ENCODE assay signal across 23 cellular contexts in the genomic region with DNA sequence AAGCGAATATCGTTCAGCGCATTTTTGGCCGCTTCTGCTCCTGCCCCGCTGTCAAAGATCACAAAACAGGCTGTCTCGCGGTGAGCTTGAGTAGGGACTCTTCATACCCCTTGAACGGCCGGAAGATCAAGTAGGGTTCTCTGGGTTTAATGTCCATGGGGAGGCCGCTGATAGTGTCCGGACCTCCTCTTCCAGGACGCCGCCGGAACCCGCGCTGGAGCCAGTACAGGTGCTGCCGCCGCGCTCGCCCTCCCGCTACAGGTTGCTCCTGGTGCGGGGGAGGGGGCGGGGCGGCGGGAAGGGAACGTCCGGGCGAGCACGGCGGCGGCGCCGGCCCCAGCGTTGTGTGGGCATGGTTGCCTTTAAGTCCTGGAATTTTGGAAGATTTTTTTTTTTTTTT.
DNase-seq lines count a peak whose midpoint lies in the region; ATAC-seq, FAIRE-seq and TF ChIP-seq lines count a peak whose summit lies in the region.
"Had no signal": no experiment of that assay in that cellular context is flagged by ENCODE, and none has a peak within 500 bp of the region (broad histone marks: within the 10 kb centered on the region; RNA-seq: fewer than 3 reads in every experiment).

No MANE protein-coding gene starts in this region.

- H4K8ac ChIP-seq in H1 (ENCODE audit: extremely low read depth, insufficient read depth, low read length), result peak overlapping the region; percentile 51; the same call in 1 of the 2 replicates

- H3K27me3 ChIP-seq in SK-N-SH (ENCODE audit: insufficient read depth), result no peaks in the 10 kb centered on the region
- H3K27me3 ChIP-seq in H1 (replicated peaks in 1 of 4; ENCODE audit: control insufficient read depth in 3 of 4, extremely low read depth in 1 of 4, insufficient read depth in 3 of 4, low read length in 3 of 4), result no peaks in the 10 kb centered on the region
- H3K27me3 ChIP-seq: BLaER1 treated with 17β-estradiol and CSF1 and Interleukin-3, amounts not matched to agents 10 nM and 100 nM had no signal

- TF ChIP-seq CTCF in SK-N-SH (IDR thresholded peaks at IDR 0.05) (no peak), H1 (IDR thresholded peaks at IDR 0.05; ENCODE audit: control extremely low read depth in 1 of 3, insufficient read depth in 1 of 3, low read depth in 1 of 3, low read length in 3 of 3) (no peak)

- no peak overlapping the region for H3K18ac ChIP-seq in H1 (ENCODE audit: extremely low read depth, low read length)

- no peak overlapping the region for H2AK5ac ChIP-seq in H1 (ENCODE audit: low read depth, low read length)

- H3K9me3 ChIP-seq in SK-N-SH (no peaks in the 10 kb centered on the region), H1 (ENCODE audit: insufficient read depth in 2 of 2, low read depth in 1 of 2, low read length in 1 of 2) (no peaks in the 10 kb centered on the region; a peak in 1 of 4 replicates)
- H3K9me3 ChIP-seq: A549 had no signal

- no peak for TF ChIP-seq POLR2A in H1 (IDR thresholded peaks at IDR 0.05; ENCODE audit: control extremely low read depth in 1 of 2, low read depth in 2 of 2, low read length in 2 of 2)

- POLR2A ChIA-PET in SK-N-SH (lab: Yijun Ruan, JAX) (no interaction called here), H1 (lab: Charles Lee; ENCODE audit: partially characterized antibody) (no interaction called here), T-cell (lab: Charles Lee) (no interaction called here)

- H3K27me3 Mint-ChIP-seq in T-cell, result no peaks in the 10 kb centered on the region
- H3K27me3 Mint-ChIP-seq: B cell; CD4-positive, alpha-beta T cell had no signal

- H3K79me1 ChIP-seq in H1 (ENCODE audit: low read depth, low read length), result no peaks in the 10 kb centered on the region

- H3K9me3 Mint-ChIP-seq in T-cell, result peaks cover 0 to 1% (median 0%) of the 10 kb centered on the region in 3 donors
- H3K9me3 Mint-ChIP-seq: CD4-positive, alpha-beta T cell had no signal

- FAIRE-seq in H1 (lab: Jason Lieb, UNC), result no peak
- FAIRE-seq: A549, D721Med, G401.6, GM12891, GM19239 had no signal

- no peak overlapping the region for H3K4ac ChIP-seq in H1 (replicated peaks; ENCODE audit: insufficient read length, low read depth, low read length)

- H2BK20ac ChIP-seq in H1 (ENCODE audit: low read length), result no peak overlapping the region

- H3K27ac ChIP-seq in SK-N-SH (ENCODE audit: low read depth in 2 of 2, low read length in 1 of 2) (no peak overlapping the region), H1 (ENCODE audit: low read depth, low read length) (no peak overlapping the region)
- H3K27ac ChIP-seq: 22Rv1; A549; BLaER1 treated with 17β-estradiol and CSF1 and Interleukin-3, amounts not matched to agents 10 nM and 100 nM; C4-2B had no signal

- peaks cover 8% of the 10 kb centered on the region for H3F3A ChIP-seq in SK-N-SH (replicated peaks; ENCODE audit: insufficient read depth)

- no peak overlapping the region for H4K5ac ChIP-seq in H1 (ENCODE audit: insufficient read length, low read depth, low read length)

- TF ChIP-seq RAD21 in SK-N-SH (IDR thresholded peaks at IDR 0.05; ENCODE audit: low read length), result no peak
- no peak for TF ChIP-seq RAD21 in H1 (IDR thresholded peaks at IDR 0.05 in 1 of 2, conservative IDR thresholded peaks at IDR 0.05 in 1 of 2; ENCODE audit: low read depth in 2 of 2, low read length in 2 of 2)

- no peak overlapping the region for H2BK15ac ChIP-seq in H1 (ENCODE audit: low read length)

- H4K91ac ChIP-seq in H1 (replicated peaks; ENCODE audit: insufficient read length, low read length), result no peak overlapping the region

- peaks cover 7% of the 10 kb centered on the region for H3K36me3 Mint-ChIP-seq in T-cell

- H3K9me2 ChIP-seq in SK-N-SH, result no peaks in the 10 kb centered on the region

- peaks cover 0 to 19% of the 10 kb centered on the region in 2 experiments for H3K36me3 ChIP-seq in SK-N-SH (replicated peaks in 1 of 2; ENCODE audit: control insufficient read depth in 1 of 2, insufficient read depth in 2 of 2, low read length in 1 of 2)
- no peaks in the 10 kb centered on the region for H3K36me3 ChIP-seq in H1 (ENCODE audit: control insufficient read depth in 2 of 4, insufficient read depth in 4 of 4, low read length in 3 of 4)

- H4K20me1 ChIP-seq in SK-N-SH (ENCODE audit: insufficient read depth) (no peaks in the 10 kb centered on the region), H1 (replicated peaks in 1 of 2; ENCODE audit: control insufficient read depth in 1 of 2, insufficient read depth in 2 of 2, low read length in 2 of 2) (no peaks in the 10 kb centered on the region)
- H4K20me1 ChIP-seq: BLaER1 treated with 17β-estradiol and CSF1 and Interleukin-3, amounts not matched to agents 10 nM and 100 nM had no signal

- H2BK5ac ChIP-seq in H1 (ENCODE audit: low read depth, low read length), result no peak overlapping the region

- H3K27ac Mint-ChIP-seq in T-cell, result no peak overlapping the region
- H3K27ac Mint-ChIP-seq: B cell; CD4-positive, alpha-beta T cell; CD8-positive, alpha-beta T cell had no signal

- TF ChIP-seq EP300 in SK-N-SH (IDR thresholded peaks at IDR 0.05; ENCODE audit: borderline replicate concordance in 1 of 2, low read depth in 1 of 2, low read length in 1 of 2) (no peak), H1 (IDR thresholded peaks at IDR 0.05; ENCODE audit: borderline replicate concordance in 1 of 2, low read depth in 2 of 2, low read length in 2 of 2) (no peak)

- H3K4me1 Mint-ChIP-seq in T-cell, result no peaks in the 10 kb centered on the region
- H3K4me1 Mint-ChIP-seq: B cell had no signal

- H3K4me3 Mint-ChIP-seq in T-cell, result no peak overlapping the region
- H3K4me3 Mint-ChIP-seq: B cell; CD4-positive, alpha-beta T cell; CD8-positive, alpha-beta T cell had no signal

- H3K4me3 ChIP-seq in SK-N-SH (ENCODE audit: low read depth in 2 of 2, low read length in 1 of 2) (no peak overlapping the region), H1 (ENCODE audit: extremely low read depth in 1 of 4, insufficient read depth in 2 of 4, low read depth in 3 of 4, low read length in 4 of 4) (no peak overlapping the region)
- H3K4me3 ChIP-seq: A549; BLaER1 treated with 17β-estradiol and CSF1 and Interleukin-3, amounts not matched to agents 10 nM and 100 nM had no signal

- H3K79me2 ChIP-seq in SK-N-SH (ENCODE audit: insufficient read depth) (no peaks in the 10 kb centered on the region), H1 (ENCODE audit: control insufficient read depth in 1 of 2, insufficient read depth in 2 of 2, low read length in 2 of 2) (no peaks in the 10 kb centered on the region)

- 92% methylated on average over 20 of the region's 34 CpGs for WGBS in SK-N-SH (ENCODE audit: low lambda C conversion rate)
- WGBS in H1 (ENCODE audit: extremely low coverage in 1 of 2, insufficient coverage in 1 of 2, insufficient read length in 1 of 2, insufficient replicate concordance in 2 of 2, low coverage in 1 of 2, low lambda C conversion rate in 2 of 2, missing lambda C conversion rate in 1 of 2), 2 experiments, result 97% methylated on average over 10 of the region's 34 CpGs; no CpG with 5 or more reads in 1 of the 2 experiments

- H3K23ac ChIP-seq in H1 (ENCODE audit: insufficient read length), result no peak overlapping the region

- CTCF ChIA-PET in SK-N-SH (lab: Yijun Ruan, JAX) (interaction anchor here (0.9 to 1.4 kb wide), 2 partner anchors 11 to 24 kb away, joined by 3 read pairs; no protein-coding TSS in a partner anchor), H1 (lab: Charles Lee; ENCODE audit: partially characterized antibody) (interaction anchor here (0.6 to 1.9 kb wide), 5 partner anchors 13 to 28 kb away, joined by 3 to 4 read pairs (median 3); no protein-coding TSS in a partner anchor), T-cell (lab: Charles Lee) (no interaction called here)

- no peak overlapping the region for H3K56ac ChIP-seq in H1 (replicated peaks; ENCODE audit: insufficient read length, low read depth, low read length)

- H2BK120ac ChIP-seq in H1 (replicated peaks; ENCODE audit: low read depth, low read length), result no peak overlapping the region

- H3K4me2 ChIP-seq in SK-N-SH, result no peak overlapping the region
- no peak overlapping the region for H3K4me2 ChIP-seq in H1 (ENCODE audit: insufficient read depth in 1 of 2, low read depth in 2 of 2, low read length in 2 of 2)
- H3K4me2 ChIP-seq: A549; BLaER1 treated with 17β-estradiol and CSF1 and Interleukin-3, amounts not matched to agents 10 nM and 100 nM had no signal

- DNase-seq in SK-N-SH (peak; percentile 16), activated gamma-delta T cell (lab: John Stamatoyannopoulos, UW) (peak; percentile 5), activated gamma-delta T cell treated with Interleukin-2 at 50 U/mL for 16 hours (no peak), H1 (ENCODE audit: low read depth in 1 of 2, low spot score in 2 of 2) (no peak), T-cell (no peak), germinal center (ENCODE audit: low spot score) (no peak)
- DNase-seq: AML-193; Caco-2; Calu3; CD4-positive, alpha-beta T cell; CD8-positive, alpha-beta T cell; DMS79 treated with DMSO at 0.1 percent for 48 hours; GF-D8 had no signal

- H3K23me2 ChIP-seq in H1 (ENCODE audit: low read depth, low read length), result no peaks in the 10 kb centered on the region

- H3K14ac ChIP-seq in H1 (ENCODE audit: insufficient read length), result no peak overlapping the region

- no peak overlapping the region for H2AFZ ChIP-seq in SK-N-SH (ENCODE audit: low read depth)
- H2AFZ ChIP-seq in H1 (ENCODE audit: low read length), result no peak overlapping the region

- ATAC-seq in SK-N-SH treated with all-trans-retinoic acid at 6 μM for 48 hours, result no peak
- no peak for ATAC-seq in T-cell (replicated peaks in 1 of 4)
- ATAC-seq: A549; CD8-positive, alpha-beta T cell had no signal

- peaks cover 0 to 4% of the 10 kb centered on the region in 2 experiments; a peak in 1 of 4 replicates for H3K4me1 ChIP-seq in SK-N-SH (ENCODE audit: control insufficient read depth in 1 of 2, insufficient read depth in 2 of 2, low read depth in 1 of 2, low read length in 1 of 2)
- H3K4me1 ChIP-seq in H1 (replicated peaks in 1 of 4; ENCODE audit: control insufficient read depth in 3 of 4, insufficient read depth in 4 of 4, low read length in 3 of 4), result no peaks in the 10 kb centered on the region
- H3K4me1 ChIP-seq: A549; BLaER1 treated with 17β-estradiol and CSF1 and Interleukin-3, amounts not matched to agents 10 nM and 100 nM; Caco-2 had no signal

- no peak overlapping the region for H2BK12ac ChIP-seq in H1 (ENCODE audit: low read depth, low read length)

- H3K9ac ChIP-seq in SK-N-SH (no peak overlapping the region), H1 (replicated peaks in 1 of 4; ENCODE audit: extremely low read depth in 1 of 4, low read depth in 3 of 4, low read length in 3 of 4) (no peak overlapping the region)
- H3K9ac ChIP-seq: BLaER1 treated with 17β-estradiol and CSF1 and Interleukin-3, amounts not matched to agents 10 nM and 100 nM had no signal

TF ChIP-seq in SK-N-SH, 30 proteins besides CTCF, POLR2A, EP300 and RAD21 (continues in another document):
- TF ChIP-seq POLR2AphosphoS5 (IDR thresholded peaks at IDR 0.05; ENCODE audit: low read depth, low read length), result no peak
- TF ChIP-seq MEF2A (IDR thresholded peaks at IDR 0.05; ENCODE audit: borderline replicate concordance, low read depth), result no peak

TF ChIP-seq in SK-N-SH treated with all-trans-retinoic acid at 6 μM for 48 hours, 23 proteins besides CTCF, POLR2A, EP300 and RAD21 (continues in another document):
- TF ChIP-seq SNAI2 (CRISPR knock-in tag; IDR thresholded peaks at IDR 0.05) (no peak), ISL1 (CRISPR knock-in tag; IDR thresholded peaks at IDR 0.05) (no peak), ZFP30 (CRISPR knock-in tag; IDR thresholded peaks at IDR 0.05) (no peak)

TF ChIP-seq in H1, 55 proteins besides CTCF, POLR2A, EP300 and RAD21 (continues in another document):
- TF ChIP-seq HDAC2 (IDR thresholded peaks at IDR 0.05; ENCODE audit: borderline replicate concordance in 1 of 2, low read depth in 2 of 2, low read length in 2 of 2), result no peak

Comparison
In these comparisons a context has a peak if more than half of its experiments do, and no peak if none do; other contexts are left out.
1. DNase-seq: peak in SK-N-SH (single experiment) and activated gamma-delta T cell (single experiment); none in activated gamma-delta T cell treated with Interleukin-2 at 50 U/mL for 16 hours (single experiment), H1 (0 of 2), T-cell (0 of 34) and germinal center (single experiment).
2. CTCF ChIA-PET loops: an anchor here in SK-N-SH (0.9 to 1.4 kb wide) and H1 (0.6 to 1.9 kb wide); none called in T-cell.